Comparison of ENCODE assay signal across 8 cellular contexts in genomic region chr3:51371943-51372557, GRCh38. TPM values are rescaled to one million over a fixed set of nuclear protein-coding genes. Genes with fewer than 3 reads are reported as not detected.
DNase-seq lines count a peak whose midpoint lies in the region; ATAC-seq, FAIRE-seq and TF ChIP-seq lines count a peak whose summit lies in the region.

No MANE protein-coding gene starts in this region.

- H3K9me2 ChIP-seq in SK-N-SH = no peaks in the 10 kb centered on the region

- no peak for TF ChIP-seq EP300 in SK-N-SH (IDR thresholded peaks at IDR 0.05; ENCODE audit: borderline replicate concordance in 1 of 2, low read depth in 1 of 2, low read length in 1 of 2)

- DNase-seq in DMS 273 (lab: John Stamatoyannopoulos, UW; ENCODE audit: unreplicated experiment) = peak; percentile 77
- no peak for DNase-seq in DMS 273 treated with DMSO at 0.1 percent for 48 hours (lab: John Stamatoyannopoulos, UW)
- peak; percentile 68 for DNase-seq in HT1080 (ENCODE audit: low read depth)
- peak; percentile 56 for DNase-seq in SK-N-SH
- DNase-seq in breast epithelium (ENCODE audit: low spot score in 2 of 2) = no peak
- no peak for DNase-seq in keratinocyte (ENCODE audit: low read depth, low spot score)
- peak in 5 of 6 experiments; percentile 19 to 60 (median 22) for DNase-seq in stimulated activated naive CD4-positive, alpha-beta T cell (lab: John Stamatoyannopoulos, UW)

- no peak for ATAC-seq in HG03159 (IDR thresholded peaks at IDR 0.05; ENCODE audit: unreplicated experiment)

- H4K20me1 ChIP-seq in SK-N-SH (ENCODE audit: insufficient read depth) (no peaks in the 10 kb centered on the region), keratinocyte (ENCODE audit: control insufficient read depth, extremely low read depth, insufficient read depth, low read length) (no peaks in the 10 kb centered on the region)

- no peak overlapping the region for H3K27ac ChIP-seq in SK-N-SH (ENCODE audit: low read depth in 2 of 2, low read length in 1 of 2)
- H3K27ac ChIP-seq in breast epithelium = no peak overlapping the region
- H3K27ac ChIP-seq in keratinocyte (ENCODE audit: control insufficient read depth, insufficient read depth, low read length) = no peak overlapping the region

- CTCF ChIA-PET in SK-N-SH (lab: Yijun Ruan, JAX) = interaction anchor here (0.6 to 5.4 kb wide), 29 partner anchors 8 to 759 kb away, joined by 3 to 83 read pairs (median 4); partner anchors contain the start of genes DOCK3, MANF and MAPKAPK3

- dilution Hi-C loops in keratinocyte (cut with MboI; ENCODE audit: extremely low pct_ligation_motif_present, low sequenced_read_pairs) = loop anchor here (25.0 kb wide), 1 partner anchor 260 kb away; no protein-coding TSS in a partner anchor

- H3K9ac ChIP-seq in SK-N-SH (no peak overlapping the region), keratinocyte (ENCODE audit: control insufficient read depth, extremely low read depth, insufficient read depth, low read length) (no peak overlapping the region)

- H3K79me2 ChIP-seq in SK-N-SH (ENCODE audit: insufficient read depth) (no peaks in the 10 kb centered on the region), keratinocyte (ENCODE audit: control insufficient read depth, insufficient read depth, low read length) (no peaks in the 10 kb centered on the region)

- FAIRE-seq in keratinocyte (lab: Jason Lieb, UNC) = peak; percentile 69

- H2AFZ ChIP-seq in SK-N-SH (ENCODE audit: low read depth) (no peak overlapping the region), keratinocyte (ENCODE audit: control insufficient read depth, low read length) (no peak overlapping the region)

- peak; percentile 85 for TF ChIP-seq RAD21 in SK-N-SH (IDR thresholded peaks at IDR 0.05; ENCODE audit: low read length)

- H3K27me3 ChIP-seq in SK-N-SH (ENCODE audit: insufficient read depth) (no peaks in the 10 kb centered on the region; the same call in 1 of the 2 replicates), breast epithelium (no peaks in the 10 kb centered on the region), keratinocyte (ENCODE audit: control insufficient read depth, extremely low read depth, insufficient read depth, low read length) (peaks cover 6% of the 10 kb centered on the region)

- TF ChIP-seq CTCF in SK-N-SH (IDR thresholded peaks at IDR 0.05) (peak; percentile 90), breast epithelium (IDR thresholded peaks at IDR 0.05) (peak; percentile 38 to 64 (median 56)), keratinocyte (optimal IDR thresholded peaks at IDR 0.05 in 1 of 3, IDR thresholded peaks at IDR 0.05 in 1 of 3, conservative IDR thresholded peaks at IDR 0.05 in 1 of 3; ENCODE audit: extremely low read depth in 1 of 3, insufficient read depth in 2 of 3, low read length in 3 of 3) (peak; percentile 57 to 72 (median 58))

- H3K9me3 ChIP-seq in SK-N-SH = no peaks in the 10 kb centered on the region
- peaks cover 0 to 4% of the 10 kb centered on the region in 2 donors for H3K9me3 ChIP-seq in breast epithelium
- peaks cover 1% of the 10 kb centered on the region for H3K9me3 ChIP-seq in keratinocyte (ENCODE audit: control insufficient read depth, low read depth, low read length)

- H3K4me2 ChIP-seq in SK-N-SH = no peak overlapping the region
- no peak overlapping the region for H3K4me2 ChIP-seq in keratinocyte (ENCODE audit: control insufficient read depth, extremely low read depth, insufficient read depth, low read depth, low read length)

- TF ChIP-seq POLR2A in breast epithelium (IDR thresholded peaks at IDR 0.05) = no peak

- no peaks in the 10 kb centered on the region for H3F3A ChIP-seq in SK-N-SH (replicated peaks; ENCODE audit: insufficient read depth)

- POLR2A ChIA-PET in SK-N-SH (lab: Yijun Ruan, JAX) = no interaction called here

- no peaks in the 10 kb centered on the region for H3K9me1 ChIP-seq in keratinocyte (ENCODE audit: control insufficient read depth, extremely low read depth, insufficient read depth, low read length)

- no peaks in the 10 kb centered on the region for H3K4me1 ChIP-seq in SK-N-SH (ENCODE audit: control insufficient read depth in 1 of 2, insufficient read depth in 2 of 2, low read depth in 1 of 2, low read length in 1 of 2)
- H3K4me1 ChIP-seq in breast epithelium = no peaks in the 10 kb centered on the region
- H3K4me1 ChIP-seq in keratinocyte (ENCODE audit: control insufficient read depth, extremely low read depth, insufficient read depth, low read length) = no peaks in the 10 kb centered on the region

- WGBS in SK-N-SH (ENCODE audit: low lambda C conversion rate) = 8% methylated on average over 4 of the region's 4 CpGs

- H3K36me3 ChIP-seq in SK-N-SH (replicated peaks in 1 of 2; ENCODE audit: control insufficient read depth in 1 of 2, insufficient read depth in 2 of 2, low read length in 1 of 2) (no peaks in the 10 kb centered on the region), breast epithelium (no peaks in the 10 kb centered on the region), keratinocyte (ENCODE audit: control insufficient read depth in 2 of 2, extremely low read depth in 1 of 2, insufficient read depth in 2 of 2, low read length in 2 of 2) (no peaks in the 10 kb centered on the region)

- intact Hi-C loops in breast epithelium (cut with DNase I; ENCODE audit: low total_unique reads) = no loop called here

- no peak overlapping the region; a peak in 1 of 4 replicates for H3K4me3 ChIP-seq in SK-N-SH (ENCODE audit: low read depth in 2 of 2, low read length in 1 of 2)
- H3K4me3 ChIP-seq in breast epithelium = no peak overlapping the region
- no peak overlapping the region for H3K4me3 ChIP-seq in keratinocyte (ENCODE audit: control insufficient read depth in 2 of 3, extremely low read depth in 1 of 3, insufficient read depth in 2 of 3, low read depth in 1 of 3, low read length in 3 of 3)

TF ChIP-seq in SK-N-SH, 30 proteins besides CTCF, POLR2A, EP300 and RAD21:
- TF ChIP-seq YY1 (IDR thresholded peaks at IDR 0.05; ENCODE audit: low read depth) (no peak), GABPA (IDR thresholded peaks at IDR 0.05; ENCODE audit: low read depth) (no peak), USF2 (IDR thresholded peaks at IDR 0.05; ENCODE audit: borderline replicate concordance, low read depth, low read length) (no peak), SMC3 (IDR thresholded peaks at IDR 0.05; ENCODE audit: low read depth, low read length) (peak; percentile 73), USF1 (IDR thresholded peaks at IDR 0.05; ENCODE audit: borderline replicate concordance, low read depth) (no peak), RXRA (IDR thresholded peaks at IDR 0.05; ENCODE audit: borderline replicate concordance, low read depth) (no peak), ELF1 (IDR thresholded peaks at IDR 0.05) (no peak)

RNA-seq across cellular contexts. Expression of gene MANF, which starts 13.0 kb away (rescaled TPM):
- 115 and 154 TPM in 2 replicates for total RNA-seq in HT1080 (2014; rRNA removed; shearing (Covaris generic))
- polyA plus RNA-seq in HT1080 (2015; cell fraction: cytosol; rRNA removed) = 85.2 and 99.4 TPM in 2 replicates
- polyA plus RNA-seq in HT1080 (2015; cell fraction: nucleus; rRNA removed) = 42.3 and 42.8 TPM in 2 replicates
- 118 and 121 TPM in 2 replicates for polyA plus RNA-seq in SK-N-SH (2012; rRNA removed)
- polyA plus RNA-seq in SK-N-SH (2012; cell fraction: cytosol; rRNA removed) = 151 and 220 TPM in 2 replicates
- 27.1 and 39.2 TPM in 2 replicates for polyA plus RNA-seq in SK-N-SH (2012; cell fraction: nucleus; rRNA removed)
- total RNA-seq in breast epithelium = 10 to 100 TPM; 34.2 to 80.6 (median 40.0) TPM
- polyA plus RNA-seq in keratinocyte = 71.1 to 156 TPM (median 143 TPM) in 3 replicates
- polyA plus RNA-seq in keratinocyte (2011; ENCODE audit: low read depth) = 252 TPM
- 130 and 172 TPM in 2 replicates for polyA plus RNA-seq in keratinocyte (2011; cell fraction: cytosol; rRNA removed)
- 119 and 134 TPM in 2 replicates for polyA plus RNA-seq in keratinocyte (2011; cell fraction: nucleus; rRNA removed)
- 155 and 156 TPM in 2 replicates for polyA plus RNA-seq in keratinocyte (2012; ENCODE audit: low replicate concordance)
- polyA minus RNA-seq in keratinocyte = 10.5 to 43.9 TPM (median 12.8 TPM) in 3 replicates
- 34.1 TPM for polyA minus RNA-seq in keratinocyte (2011; cell fraction: cytosol; rRNA and poly(A)+ RNA removed)
- 10.1 and 17.4 TPM in 2 replicates for polyA minus RNA-seq in keratinocyte (2011; cell fraction: nucleus; rRNA and poly(A)+ RNA removed)

RNA-seq across cellular contexts. Expression of gene RBM15B, which starts 19.0 kb away (rescaled TPM):
- total RNA-seq in HT1080 (2014; rRNA removed; shearing (Covaris generic)) = 28.7 and 38.3 TPM in 2 replicates
- 26.9 and 31.3 TPM in 2 replicates for polyA plus RNA-seq in HT1080 (2015; cell fraction: cytosol; rRNA removed)
- 13.8 and 15.1 TPM in 2 replicates for polyA plus RNA-seq in HT1080 (2015; cell fraction: nucleus; rRNA removed)
- polyA plus RNA-seq in SK-N-SH (2012; rRNA removed) (11.3 and 17.0 TPM in 2 replicates), keratinocyte (10.1 to 17.4 TPM (median 10.2 TPM) in 3 replicates)
- polyA plus RNA-seq in SK-N-SH (2012; cell fraction: cytosol; rRNA removed) = 12.3 and 17.2 TPM in 2 replicates
- polyA plus RNA-seq in SK-N-SH (2012; cell fraction: nucleus; rRNA removed) = 9.4 and 9.8 TPM in 2 replicates
- total RNA-seq in breast epithelium = 10 to 100 TPM; 24.6 to 32.5 (median 28.7) TPM
- polyA plus RNA-seq in keratinocyte (2011; ENCODE audit: low read depth) = 5.5 TPM
- 10.4 and 13.4 TPM in 2 replicates for polyA plus RNA-seq in keratinocyte (2011; cell fraction: cytosol; rRNA removed)
- 11.7 and 13.6 TPM in 2 replicates for polyA plus RNA-seq in keratinocyte (2011; cell fraction: nucleus; rRNA removed)
- polyA plus RNA-seq in keratinocyte (2012; ENCODE audit: low replicate concordance) = 11.8 and 23.2 TPM in 2 replicates
- polyA minus RNA-seq in keratinocyte = 14.2 to 32.1 TPM (median 15.0 TPM) in 3 replicates
- 19.0 TPM for polyA minus RNA-seq in keratinocyte (2011; cell fraction: cytosol; rRNA and poly(A)+ RNA removed)
- polyA minus RNA-seq in keratinocyte (2011; cell fraction: nucleus; rRNA and poly(A)+ RNA removed) = 11.0 and 12.3 TPM in 2 replicates

Comparison
In these comparisons a context has a peak if more than half of its experiments do, and no peak if none do; other contexts are left out.
1. DNase-seq: peak in DMS 273 (single experiment), HT1080 (single experiment), SK-N-SH (single experiment) and stimulated activated naive CD4-positive, alpha-beta T cell (5 of 6); none in DMS 273 treated with DMSO at 0.1 percent for 48 hours (single experiment), breast epithelium (0 of 2) and keratinocyte (single experiment).
2. Peak in every context shown above with its lines, with median percentiles within 50 percentile points of each other: CTCF ChIP-seq.